Comparison of ENCODE assay signal across 21 cellular contexts in the genomic region with DNA sequence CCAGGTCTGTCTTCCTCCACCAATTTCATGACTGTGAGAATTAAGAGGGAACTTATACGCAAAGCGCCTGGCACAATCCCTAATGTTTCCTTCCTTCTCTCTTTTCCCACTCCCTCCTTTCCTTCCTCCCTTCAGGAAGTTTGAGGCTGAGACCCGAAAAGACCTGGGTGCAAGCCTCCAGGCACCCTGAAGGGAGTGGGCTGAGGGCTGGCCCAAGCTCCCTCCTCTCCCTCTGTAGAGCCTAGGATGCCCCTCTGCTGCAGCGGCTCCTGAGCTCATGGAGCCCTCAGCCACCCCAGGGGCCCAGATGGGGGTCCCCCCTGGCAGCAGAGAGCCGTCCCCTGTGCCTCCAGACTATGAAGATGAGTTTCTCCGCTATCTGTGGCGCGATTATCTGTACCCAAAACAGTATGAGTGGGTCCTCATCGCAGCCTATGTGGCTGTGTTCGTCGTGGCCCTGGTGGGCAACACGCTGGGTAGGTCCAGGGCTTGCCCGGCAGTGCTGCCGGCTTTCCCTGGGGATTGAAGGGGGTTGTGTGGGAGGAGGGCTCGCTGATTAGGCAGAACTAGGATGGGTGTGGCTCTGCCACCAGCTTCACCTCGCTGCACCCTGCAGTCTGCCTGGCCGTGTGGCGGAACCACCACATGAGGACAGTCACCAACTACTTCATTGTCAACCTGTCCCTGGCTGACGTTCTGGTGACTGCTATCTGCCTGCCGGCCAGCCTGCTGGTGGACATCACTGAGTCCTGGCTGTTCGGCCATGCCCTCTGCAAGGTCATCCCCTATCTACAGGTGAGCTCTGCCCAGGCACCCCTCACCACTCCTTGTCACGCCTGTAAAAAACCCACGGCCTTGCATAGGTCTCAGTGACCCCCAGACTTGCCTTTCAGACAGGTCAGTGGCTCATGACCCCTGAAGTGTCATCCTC. TPM values are rescaled to one million over a fixed set of nuclear protein-coding genes. Genes with fewer than 3 reads are reported as not detected.
DNase-seq lines count a peak whose midpoint lies in the region; ATAC-seq, FAIRE-seq and TF ChIP-seq lines count a peak whose summit lies in the region.
"Had no signal": no experiment of that assay in that cellular context is flagged by ENCODE, and none has a peak within 500 bp of the region (broad histone marks: within the 10 kb centered on the region; RNA-seq: fewer than 3 reads in every experiment).

No MANE protein-coding gene starts in this region.

- no peak for FAIRE-seq in H1 (lab: Jason Lieb, UNC)

- no peak for ATAC-seq in effector memory CD8-positive, alpha-beta T cell (replicated peaks)

- H3K4me3 ChIP-seq in GM12864 (ENCODE audit: low read depth, low read length) (no peak overlapping the region), OCI-LY3 (ENCODE audit: low read length) (peak overlapping the region; percentile 99; the same call in 1 of the 2 replicates), H1 (ENCODE audit: extremely low read depth in 1 of 4, insufficient read depth in 2 of 4, low read depth in 3 of 4, low read length in 4 of 4) (no peak overlapping the region), SJCRH30 (no peak overlapping the region)

- no peak overlapping the region for H3K4me3 Mint-ChIP-seq in progenitor cell of endocrine pancreas (ENCODE audit: low read depth)
- H3K4me3 Mint-ChIP-seq in effector memory CD8-positive, alpha-beta T cell: peak overlapping the region in 1 of 2 donors; percentile 33
- H3K4me3 Mint-ChIP-seq: activated naive CD4-positive, alpha-beta T cell treated with anti-CD3 and anti-CD28 coated beads, Interleukin-2, amount 10 ng/mL, durations not matched to agents 7 days and 5 days had no signal

- no peak overlapping the region for H4K91ac ChIP-seq in H1 (replicated peaks; ENCODE audit: insufficient read length, low read length)

- H4K5ac ChIP-seq in H1 (ENCODE audit: insufficient read length, low read depth, low read length): no peak overlapping the region

- H3K79me1 ChIP-seq in H1 (ENCODE audit: low read depth, low read length): no peaks in the 10 kb centered on the region

- peak; percentile 9 for TF ChIP-seq CTCF in GM12864 (IDR thresholded peaks at IDR 0.05; ENCODE audit: low read depth, low read length, missing control alignments)
- TF ChIP-seq CTCF in OCI-LY3 (IDR thresholded peaks at IDR 0.05; ENCODE audit: low read depth, low read length): peak; percentile 5; the same call in 1 of the 2 replicates
- no peak for TF ChIP-seq CTCF in H1 (IDR thresholded peaks at IDR 0.05; ENCODE audit: control extremely low read depth in 1 of 3, insufficient read depth in 1 of 3, low read depth in 1 of 3, low read length in 3 of 3)
- no peak for TF ChIP-seq CTCF in progenitor cell of endocrine pancreas (IDR thresholded peaks at IDR 0.05; ENCODE audit: unreplicated experiment)

- TF ChIP-seq POLR2A in H1 (IDR thresholded peaks at IDR 0.05; ENCODE audit: control extremely low read depth in 1 of 2, low read depth in 2 of 2, low read length in 2 of 2): no peak

- DNase-seq in GM12864 (ENCODE audit: low read depth) (no peak), H1 (ENCODE audit: low read depth in 1 of 2, low spot score in 2 of 2) (no peak), progenitor cell of endocrine pancreas (ENCODE audit: low spot score, unreplicated experiment) (no peak), SJCRH30 (no peak), HPDE6-E6E7 (ENCODE audit: extremely low spot score) (no peak)
- no peak for DNase-seq in effector memory CD8-positive, alpha-beta T cell
- DNase-seq: activated CD4-positive, CD25-positive, alpha-beta regulatory T cell treated with anti-CD3 and anti-CD28 coated beads, Interleukin-2, amount 50 U/mL, for 72 hours; activated naive CD4-positive, alpha-beta T cell treated with anti-CD3 and anti-CD28 coated beads, Interleukin-2, amount 10 ng/mL, durations not matched to agents 7 days and 5 days; caudate nucleus; foreskin keratinocyte; left ventricle myocardium inferior; midbrain; NCI-H1092 treated with DMSO at 0.1 percent for 48 hours; NCI-H2029 treated with DMSO at 0.1 percent for 48 hours; NCI-H446 treated with DMSO at 0.1 percent for 48 hours; psoas muscle; testis had no signal

- H3K27me3 ChIP-seq in OCI-LY3 (ENCODE audit: low read depth, low read length) (no peaks in the 10 kb centered on the region), H1 (replicated peaks in 1 of 4; ENCODE audit: control insufficient read depth in 3 of 4, extremely low read depth in 1 of 4, insufficient read depth in 3 of 4, low read length in 3 of 4) (peaks cover 6 to 22% (median 16%) of the 10 kb centered on the region in 4 experiments), SJCRH30 (peaks cover 18% of the 10 kb centered on the region; the same call in 1 of the 2 replicates)
- H3K27me3 ChIP-seq: testis had no signal

- no peak overlapping the region for H2BK20ac ChIP-seq in H1 (ENCODE audit: low read length)

- H3K27ac ChIP-seq in OCI-LY3 (ENCODE audit: low read length) (no peak overlapping the region), H1 (ENCODE audit: low read depth, low read length) (no peak overlapping the region), SJCRH30 (no peak overlapping the region)
- H3K27ac ChIP-seq: foreskin keratinocyte, left ventricle myocardium inferior, psoas muscle, testis had no signal

- H3K9ac ChIP-seq in OCI-LY3 (ENCODE audit: low read length) (0 out of 2 replicates have a peak overlapping the region, but pooled peaks have one; percentile 79), H1 (replicated peaks in 1 of 4; ENCODE audit: extremely low read depth in 1 of 4, low read depth in 3 of 4, low read length in 3 of 4) (no peak overlapping the region)

- H2BK5ac ChIP-seq in H1 (ENCODE audit: low read depth, low read length): no peak overlapping the region

- CTCF ChIA-PET in H1 (lab: Charles Lee; ENCODE audit: partially characterized antibody): interaction anchor here (0.9 to 4.7 kb wide), 33 partner anchors 8 to 384 kb away, joined by 3 to 25 read pairs (median 4); partner anchors contain the start of gene COL16A1

- no peak for TF ChIP-seq RAD21 in H1 (IDR thresholded peaks at IDR 0.05 in 1 of 2, conservative IDR thresholded peaks at IDR 0.05 in 1 of 2; ENCODE audit: low read depth in 2 of 2, low read length in 2 of 2)

- peaks cover 8% of the 10 kb centered on the region; the same call in 1 of the 2 replicates for H3K23me2 ChIP-seq in H1 (ENCODE audit: low read depth, low read length)

- H3K56ac ChIP-seq in H1 (replicated peaks; ENCODE audit: insufficient read length, low read depth, low read length): no peak overlapping the region

- no peak overlapping the region for H4K8ac ChIP-seq in H1 (ENCODE audit: extremely low read depth, insufficient read depth, low read length)

- no peaks in the 10 kb centered on the region for H3K36me3 Mint-ChIP-seq in progenitor cell of endocrine pancreas (ENCODE audit: insufficient read depth)
- peaks cover 7% of the 10 kb centered on the region for H3K36me3 Mint-ChIP-seq in effector memory CD8-positive, alpha-beta T cell (ENCODE audit: insufficient read depth)
- H3K36me3 Mint-ChIP-seq: activated naive CD4-positive, alpha-beta T cell treated with anti-CD3 and anti-CD28 coated beads, Interleukin-2, amount 10 ng/mL, durations not matched to agents 7 days and 5 days had no signal

- no peak overlapping the region; the same call in 1 of the 2 replicates for H2AFZ ChIP-seq in OCI-LY3 (ENCODE audit: low read depth, low read length)
- no peak overlapping the region for H2AFZ ChIP-seq in H1 (ENCODE audit: low read length)

- POLR2A ChIA-PET in H1 (lab: Charles Lee; ENCODE audit: partially characterized antibody): interaction anchor here (0.6 to 2.2 kb wide), 7 partner anchors 7 to 70 kb away, joined by 3 to 8 read pairs (median 3); partner anchors contain the start of gene PEF1

- H3K36me3 ChIP-seq in OCI-LY3 (replicated peaks; ENCODE audit: low read depth, low read length) (no peaks in the 10 kb centered on the region), H1 (ENCODE audit: control insufficient read depth in 2 of 4, insufficient read depth in 4 of 4, low read length in 3 of 4) (no peaks in the 10 kb centered on the region), SJCRH30 (no peaks in the 10 kb centered on the region)
- H3K36me3 ChIP-seq: left ventricle myocardium inferior had no signal

- H4K20me1 ChIP-seq in OCI-LY3 (ENCODE audit: insufficient read depth, low read length): no peaks in the 10 kb centered on the region
- no peaks in the 10 kb centered on the region for H4K20me1 ChIP-seq in H1 (replicated peaks in 1 of 2; ENCODE audit: control insufficient read depth in 1 of 2, insufficient read depth in 2 of 2, low read length in 2 of 2)

- no peak for TF ChIP-seq EP300 in H1 (IDR thresholded peaks at IDR 0.05; ENCODE audit: borderline replicate concordance in 1 of 2, low read depth in 2 of 2, low read length in 2 of 2)

- 0 out of 2 replicates have a peak overlapping the region, but pooled peaks have one; percentile 14 for H2BK15ac ChIP-seq in H1 (ENCODE audit: low read length)

- no peaks in the 10 kb centered on the region for H3K79me2 ChIP-seq in OCI-LY3 (ENCODE audit: low read length)
- no peaks in the 10 kb centered on the region for H3K79me2 ChIP-seq in H1 (ENCODE audit: control insufficient read depth in 1 of 2, insufficient read depth in 2 of 2, low read length in 2 of 2)

- H3K4ac ChIP-seq in H1 (replicated peaks; ENCODE audit: insufficient read length, low read depth, low read length): no peak overlapping the region

- H3K9me3 Mint-ChIP-seq in progenitor cell of endocrine pancreas (ENCODE audit: low read depth): no peaks in the 10 kb centered on the region
- no peaks in the 10 kb centered on the region for H3K9me3 Mint-ChIP-seq in effector memory CD8-positive, alpha-beta T cell
- H3K9me3 Mint-ChIP-seq: activated naive CD4-positive, alpha-beta T cell treated with anti-CD3 and anti-CD28 coated beads, Interleukin-2, amount 10 ng/mL, durations not matched to agents 7 days and 5 days had no signal

- H3K23ac ChIP-seq in H1 (ENCODE audit: insufficient read length): no peak overlapping the region

- H3K9me3 ChIP-seq in OCI-LY3 (ENCODE audit: insufficient read depth, low read length) (no peaks in the 10 kb centered on the region), H1 (ENCODE audit: insufficient read depth in 2 of 2, low read depth in 1 of 2, low read length in 1 of 2) (no peaks in the 10 kb centered on the region), SJCRH30 (replicated peaks) (no peaks in the 10 kb centered on the region)
- H3K9me3 ChIP-seq: left ventricle myocardium inferior, psoas muscle, testis had no signal

- no peak overlapping the region for H3K14ac ChIP-seq in H1 (ENCODE audit: insufficient read length)

- H3K4me2 ChIP-seq in OCI-LY3 (ENCODE audit: low read length) (peak overlapping the region; percentile 96), H1 (ENCODE audit: insufficient read depth in 1 of 2, low read depth in 2 of 2, low read length in 2 of 2) (peak overlapping the region; percentile 63 to 94; a peak in 1 of 4 replicates)

- peak overlapping the region; percentile 60; the same call in 1 of the 2 replicates for H2BK12ac ChIP-seq in H1 (ENCODE audit: low read depth, low read length)

- peaks cover 4% of the 10 kb centered on the region for H3K4me1 Mint-ChIP-seq in progenitor cell of endocrine pancreas (ENCODE audit: low read depth)
- peaks cover 8 to 11% of the 10 kb centered on the region in 2 donors for H3K4me1 Mint-ChIP-seq in effector memory CD8-positive, alpha-beta T cell (ENCODE audit: low read depth in 2 of 2)
- H3K4me1 Mint-ChIP-seq: activated naive CD4-positive, alpha-beta T cell treated with anti-CD3 and anti-CD28 coated beads, Interleukin-2, amount 10 ng/mL, durations not matched to agents 7 days and 5 days had no signal

- H3K27me3 Mint-ChIP-seq in progenitor cell of endocrine pancreas: peaks cover 42% of the 10 kb centered on the region
- peaks cover 39 to 45% of the 10 kb centered on the region in 2 donors for H3K27me3 Mint-ChIP-seq in effector memory CD8-positive, alpha-beta T cell

- H2BK120ac ChIP-seq in H1 (replicated peaks; ENCODE audit: low read depth, low read length): no peak overlapping the region

- H3K4me1 ChIP-seq in OCI-LY3 (ENCODE audit: low read length) (peaks cover 20% of the 10 kb centered on the region), H1 (replicated peaks in 1 of 4; ENCODE audit: control insufficient read depth in 3 of 4, insufficient read depth in 4 of 4, low read length in 3 of 4) (peaks cover 2 to 8% (median 6%) of the 10 kb centered on the region in 4 experiments; a peak in 5 of 7 replicates), SJCRH30 (no peaks in the 10 kb centered on the region)
- H3K4me1 ChIP-seq: foreskin keratinocyte, psoas muscle had no signal

- 80% methylated on average over 23 of the region's 23 CpGs; no CpG with 5 or more reads in 1 of the 2 experiments for WGBS in H1 (ENCODE audit: extremely low coverage in 1 of 2, insufficient coverage in 1 of 2, insufficient read length in 1 of 2, insufficient replicate concordance in 2 of 2, low coverage in 1 of 2, low lambda C conversion rate in 2 of 2, missing lambda C conversion rate in 1 of 2), 2 experiments

- H3K27ac Mint-ChIP-seq in progenitor cell of endocrine pancreas: peak overlapping the region; percentile 56
- H3K27ac Mint-ChIP-seq in effector memory CD8-positive, alpha-beta T cell: peak overlapping the region in 1 of 2 donors; percentile 57
- H3K27ac Mint-ChIP-seq: activated naive CD4-positive, alpha-beta T cell treated with anti-CD3 and anti-CD28 coated beads, Interleukin-2, amount 10 ng/mL, durations not matched to agents 7 days and 5 days had no signal

- no peak overlapping the region for H2AK5ac ChIP-seq in H1 (ENCODE audit: low read depth, low read length)

- H3K18ac ChIP-seq in H1 (ENCODE audit: extremely low read depth, low read length): no peak overlapping the region; the same call in 1 of the 2 replicates

RNA-seq across cellular contexts. Expression of gene HCRTR1, which starts 1.7 kb away (rescaled TPM):
- total RNA-seq in H1 (2021; fragmentation: NEBNext Ultra II Directional; extraction: Animal tissue kit (Norgen Biotek cat#: 25700)): 0.35 and 0.44 TPM in 2 replicates
- 0.39 and 0.61 TPM in 2 replicates for polyA plus RNA-seq in H1 (2011; rRNA removed)
- polyA plus RNA-seq in H1 (2011; cell fraction: cytosol; rRNA removed): 0.65 TPM
- 1.2 TPM for polyA plus RNA-seq in H1 (2011; cell fraction: nucleus; rRNA removed)
- 0.29 to 0.44 TPM (median 0.36 TPM) in 3 of 4 replicates, not detected in the other for polyA plus RNA-seq in H1 (2012, experiment 1 of 2)
- polyA plus RNA-seq in H1 (2012, experiment 2 of 2): 0.21 TPM
- polyA plus RNA-seq in H1 (2013, experiment 1 of 2): 0.22 TPM
- 0.33 TPM for polyA plus RNA-seq in H1 (2013, experiment 2 of 2)
- polyA minus RNA-seq in H1 (2011; rRNA and poly(A)+ RNA removed): 0.32 and 0.35 TPM in 2 replicates
- polyA minus RNA-seq in H1 (2011; cell fraction: cytosol; rRNA and poly(A)+ RNA removed): not detected
- polyA minus RNA-seq in H1 (2011; cell fraction: nucleus; rRNA and poly(A)+ RNA removed): not detected
- not detected in 2 replicates for total RNA-seq in progenitor cell of endocrine pancreas
- total RNA-seq in SJCRH30 (2014; rRNA removed; shearing (Covaris generic)): not detected in 2 replicates
- total RNA-seq: activated CD8-positive, alpha-beta memory T cell treated with anti-CD3 and anti-CD28 coated beads for 36 hours; foreskin keratinocyte; RPMI7951; skeletal muscle tissue had no signal
- polyA plus RNA-seq: foreskin keratinocyte had no signal

RNA-seq across cellular contexts. Expression of gene PEF1, which starts 25.5 kb away (rescaled TPM):
- total RNA-seq in H1 (2021; fragmentation: NEBNext Ultra II Directional; extraction: Animal tissue kit (Norgen Biotek cat#: 25700)): 35.2 and 38.8 TPM in 2 replicates
- polyA plus RNA-seq in H1 (2011; rRNA removed): 61.2 and 69.2 TPM in 2 replicates
- 51.1 TPM for polyA plus RNA-seq in H1 (2011; cell fraction: cytosol; rRNA removed)
- polyA plus RNA-seq in H1 (2011; cell fraction: nucleus; rRNA removed): 50.9 TPM
- 32.7 to 43.6 TPM (median 41.6 TPM) in 4 replicates for polyA plus RNA-seq in H1 (2012, experiment 1 of 2)
- polyA plus RNA-seq in H1 (2012, experiment 2 of 2): 65.6 TPM
- 30.8 TPM for polyA plus RNA-seq in H1 (2013, experiment 1 of 2)
- 31.1 TPM for polyA plus RNA-seq in H1 (2013, experiment 2 of 2)
- polyA minus RNA-seq in H1 (2011; rRNA and poly(A)+ RNA removed): 63.3 and 65.6 TPM in 2 replicates
- 23.8 TPM for polyA minus RNA-seq in H1 (2011; cell fraction: cytosol; rRNA and poly(A)+ RNA removed)
- polyA minus RNA-seq in H1 (2011; cell fraction: nucleus; rRNA and poly(A)+ RNA removed): 28.8 TPM
- total RNA-seq in progenitor cell of endocrine pancreas: 39.1 and 42.8 TPM in 2 replicates
- 64.8 and 72.3 TPM in 2 replicates for total RNA-seq in SJCRH30 (2014; rRNA removed; shearing (Covaris generic))

RNA-seq across cellular contexts. Expression of gene TINAGL1, which starts 42.9 kb away (rescaled TPM):
- 9.7 and 11.2 TPM in 2 replicates for total RNA-seq in H1 (2021; fragmentation: NEBNext Ultra II Directional; extraction: Animal tissue kit (Norgen Biotek cat#: 25700))
- polyA plus RNA-seq in H1 (2011; rRNA removed): 21.7 and 24.2 TPM in 2 replicates
- polyA plus RNA-seq in H1 (2011; cell fraction: cytosol; rRNA removed): 14.3 TPM
- polyA plus RNA-seq in H1 (2011; cell fraction: nucleus; rRNA removed): 25.4 TPM
- polyA plus RNA-seq in H1 (2012, experiment 1 of 2): 6.3 to 11.6 TPM (median 10.3 TPM) in 4 replicates
- 12.6 TPM for polyA plus RNA-seq in H1 (2012, experiment 2 of 2)
- 11.6 TPM for polyA plus RNA-seq in H1 (2013, experiment 1 of 2)
- polyA plus RNA-seq in H1 (2013, experiment 2 of 2): 12.2 TPM
- polyA minus RNA-seq in H1 (2011; rRNA and poly(A)+ RNA removed): 10.0 and 12.2 TPM in 2 replicates
- polyA minus RNA-seq in H1 (2011; cell fraction: cytosol; rRNA and poly(A)+ RNA removed): 7.3 TPM
- polyA minus RNA-seq in H1 (2011; cell fraction: nucleus; rRNA and poly(A)+ RNA removed): 12.3 TPM
- total RNA-seq in progenitor cell of endocrine pancreas: 2.6 and 4.4 TPM in 2 replicates
- total RNA-seq in SJCRH30 (2014; rRNA removed; shearing (Covaris generic)): 0.56 and 1.2 TPM in 2 replicates
- total RNA-seq: activated CD8-positive, alpha-beta memory T cell treated with anti-CD3 and anti-CD28 coated beads for 36 hours had no signal

Comparison
In these comparisons a context has a peak if more than half of its experiments do, and no peak if none do; other contexts are left out.
1. CTCF ChIP-seq: peak in GM12864 (single experiment) and OCI-LY3 (single experiment); none in H1 (0 of 3) and progenitor cell of endocrine pancreas (single experiment).